In genomic region chr12:74490390-74491064, GRCh38 we compare ENCODE assay signal across 10 cellular contexts. TPM values are rescaled to one million over a fixed set of nuclear protein-coding genes. Genes with fewer than 3 reads are reported as not detected.
A peak's percentile ranks its signal among the peaks of the same experiment; 100 is the strongest.
DNase-seq lines count a peak whose midpoint lies in the region; ATAC-seq and TF ChIP-seq lines count a peak whose summit lies in the region.
"Had no signal": no experiment of that assay in that cellular context is flagged by ENCODE, and none has a peak within 500 bp of the region (broad histone marks: within the 10 kb centered on the region; RNA-seq: fewer than 3 reads in every experiment).

No MANE protein-coding gene starts in this region.

- no peak overlapping the region for H2BK5ac ChIP-seq in neuronal stem cell (ENCODE audit: low read length)

- peak overlapping the region; percentile 55 for H3K4me3 ChIP-seq in MM.1S (ENCODE audit: low read length)
- H3K4me3 ChIP-seq in neuronal stem cell (ENCODE audit: low read length in 2 of 2), result no peak overlapping the region
- no peak overlapping the region for H3K4me3 ChIP-seq in ascending aorta

- H3K27ac Mint-ChIP-seq in activated T-cell treated with anti-CD3 and anti-CD28 coated beads, Interleukin-2, amount 50 U/mL, for 72 hours, result peak overlapping the region; percentile 67

- no peak overlapping the region for H3K14ac ChIP-seq in neuronal stem cell (ENCODE audit: low read length)

- H3K9me3 ChIP-seq in MM.1S (replicated peaks; ENCODE audit: insufficient read depth, low read length), result no peaks in the 10 kb centered on the region
- H3K9me3 ChIP-seq in neuronal stem cell (replicated peaks in 1 of 2; ENCODE audit: control insufficient read depth in 2 of 2, insufficient read depth in 1 of 2, low read depth in 1 of 2, low read length in 2 of 2), result no peaks in the 10 kb centered on the region
- no peaks in the 10 kb centered on the region for H3K9me3 ChIP-seq in ascending aorta

- no peak overlapping the region for H3K4ac ChIP-seq in neuronal stem cell (ENCODE audit: low read length)

- H3K36me3 ChIP-seq in MM.1S (replicated peaks; ENCODE audit: insufficient read depth, low read length) (no peaks in the 10 kb centered on the region), neuronal stem cell (replicated peaks in 1 of 2; ENCODE audit: control insufficient read depth in 2 of 2, insufficient read depth in 2 of 2, low read length in 2 of 2) (no peaks in the 10 kb centered on the region), ascending aorta (no peaks in the 10 kb centered on the region)

- no peak overlapping the region for H4K91ac ChIP-seq in neuronal stem cell (ENCODE audit: low read depth, low read length, poor library complexity)

- H2AK5ac ChIP-seq in neuronal stem cell (ENCODE audit: low read depth, low read length), result no peak overlapping the region

- H3K23ac ChIP-seq in neuronal stem cell (ENCODE audit: low read depth, low read length, poor library complexity), result no peak overlapping the region

- H2BK120ac ChIP-seq in neuronal stem cell (ENCODE audit: low read depth, low read length), result no peak overlapping the region

- H3K27me3 ChIP-seq in MM.1S (replicated peaks; ENCODE audit: insufficient read depth, low read length) (no peaks in the 10 kb centered on the region), neuronal stem cell (ENCODE audit: control insufficient read depth in 3 of 3, insufficient read depth in 3 of 3, low read depth in 1 of 3, low read length in 3 of 3) (no peaks in the 10 kb centered on the region), ascending aorta (no peaks in the 10 kb centered on the region)

- intact Hi-C loops in ascending aorta (cut with DNase I), result no loop called here

- no peaks in the 10 kb centered on the region for H4K20me1 ChIP-seq in MM.1S (ENCODE audit: insufficient read depth, low read length)

- no peaks in the 10 kb centered on the region for H3K79me1 ChIP-seq in neuronal stem cell (ENCODE audit: low read depth, low read length)

- no peaks in the 10 kb centered on the region for H3K4me1 Mint-ChIP-seq in activated T-cell treated with anti-CD3 and anti-CD28 coated beads, Interleukin-2, amount 50 U/mL, for 72 hours (ENCODE audit: low read depth)

- H3K4me3 Mint-ChIP-seq in activated T-cell treated with anti-CD3 and anti-CD28 coated beads, Interleukin-2, amount 50 U/mL, for 72 hours, result peak overlapping the region; percentile 3 to 85

- peak overlapping the region; percentile 66 for H2AFZ ChIP-seq in MM.1S (ENCODE audit: low read length)
- no peak overlapping the region for H2AFZ ChIP-seq in neuronal stem cell (ENCODE audit: low read length)

- H2BK15ac ChIP-seq in neuronal stem cell (ENCODE audit: low read length), result no peak overlapping the region

- H3K4me2 ChIP-seq in MM.1S (ENCODE audit: low read depth, low read length) (peak overlapping the region; percentile 84), neuronal stem cell (ENCODE audit: insufficient read depth, low read length, poor library complexity, severe bottlenecking) (peak overlapping the region; percentile 11)

- H3K27ac ChIP-seq in MM.1S (ENCODE audit: low read length) (peak overlapping the region; percentile 40; the same call in 1 of the 2 replicates), neuronal stem cell (replicated peaks; ENCODE audit: low read length) (no peak overlapping the region), ascending aorta (no peak overlapping the region)

- H3K9ac ChIP-seq in MM.1S (ENCODE audit: low read length), result no peak overlapping the region
- H3K9ac ChIP-seq in neuronal stem cell (ENCODE audit: low read depth, low read length, poor library complexity), result no peak overlapping the region

- DNase-seq in activated T-cell treated with anti-CD3 and anti-CD28 coated beads, Interleukin-2, amount 50 U/mL, for 72 hours, result no peak
- DNase-seq in activated T-cell treated with anti-CD3 and anti-CD28 coated beads for 4 hours (no peak), MM.1S (peak; percentile 26), neuronal stem cell (ENCODE audit: low spot score) (no peak), kidney tubule cell (ENCODE audit: low spot score) (no peak), 8988T (no peak), ascending aorta (ENCODE audit: low spot score in 2 of 2) (no peak)
- DNase-seq: COR-L47, NCI-H1436 treated with DMSO at 0.1 percent for 48 hours had no signal

- ATAC-seq in activated T-cell treated with anti-CD3 and anti-CD28 coated beads, Interleukin-2, amount 50 U/mL, for 72 hours (replicated peaks in 1 of 2), result peak in 1 of 2 donors; percentile 35
- peak; percentile 71 for ATAC-seq in HG02623 (IDR thresholded peaks at IDR 0.05; ENCODE audit: unreplicated experiment)

- no peak overlapping the region for H4K8ac ChIP-seq in neuronal stem cell (ENCODE audit: low read depth, low read length)

- H3K36me3 Mint-ChIP-seq in activated T-cell treated with anti-CD3 and anti-CD28 coated beads, Interleukin-2, amount 50 U/mL, for 72 hours (ENCODE audit: insufficient read depth in 2 of 2), result no peaks in the 10 kb centered on the region

- no peaks in the 10 kb centered on the region for H3K27me3 Mint-ChIP-seq in activated T-cell treated with anti-CD3 and anti-CD28 coated beads, Interleukin-2, amount 50 U/mL, for 72 hours (ENCODE audit: low read depth)

- TF ChIP-seq CTCF in MM.1S (IDR thresholded peaks at IDR 0.05; ENCODE audit: low read length) (no peak), ascending aorta (IDR thresholded peaks at IDR 0.05) (no peak)

- H3K79me2 ChIP-seq in MM.1S (ENCODE audit: low read length), result no peaks in the 10 kb centered on the region

- WGBS in neuronal stem cell (ENCODE audit: extremely low coverage in 2 of 2, insufficient read length in 2 of 2, insufficient replicate concordance in 1 of 2), 2 donors, result no CpG with 5 or more reads among the region's 3 CpGs

- H3K18ac ChIP-seq in neuronal stem cell (ENCODE audit: low read length), result no peak overlapping the region

- no peaks in the 10 kb centered on the region for H3K9me3 Mint-ChIP-seq in activated T-cell treated with anti-CD3 and anti-CD28 coated beads, Interleukin-2, amount 50 U/mL, for 72 hours

- H2BK12ac ChIP-seq in neuronal stem cell (ENCODE audit: low read length), result no peak overlapping the region

- H3K4me1 ChIP-seq in MM.1S (ENCODE audit: low read length) (peaks cover 24% of the 10 kb centered on the region), neuronal stem cell (ENCODE audit: control insufficient read depth in 2 of 2, insufficient read depth in 1 of 2, low read depth in 1 of 2, low read length in 2 of 2) (peaks cover 2 to 4% of the 10 kb centered on the region in 2 donors), ascending aorta (no peaks in the 10 kb centered on the region)

- peaks cover 6% of the 10 kb centered on the region; the same call in 1 of the 2 replicates for H3F3A ChIP-seq in MM.1S (ENCODE audit: insufficient read depth, low read length)

- H3K9me2 ChIP-seq in MM.1S (replicated peaks; ENCODE audit: insufficient read depth, low read length), result no peaks in the 10 kb centered on the region

RNA-seq across cellular contexts. Expression of gene ATXN7L3B, which starts 47.1 kb away (rescaled TPM):
- 10 to 100 TPM; 25.6 to 28.8 TPM for total RNA-seq in activated T-cell treated with anti-CD3 and anti-CD28 coated beads, Interleukin-2, amount 50 U/mL, for 72 hours
- 41.2 TPM for polyA plus RNA-seq in neuronal stem cell (2013, experiment 1 of 2)
- polyA plus RNA-seq in neuronal stem cell (2013, experiment 2 of 2), result 40.4 TPM
- 11.3 TPM for total RNA-seq in ascending aorta
